Comparison of ENCODE assay signal across 20 cellular contexts in genomic region chr3:113136529-113136928, GRCh38.
"Had no signal": no experiment of that assay in that cellular context is flagged by ENCODE, and none has a peak within 500 bp of the region (broad histone marks: within the 10 kb centered on the region; RNA-seq: fewer than 3 reads in every experiment).

No MANE protein-coding gene starts in this region.

- H3K4me1 Mint-ChIP-seq: activated T-helper 17 cell treated with anti-CD3 and anti-CD28 coated beads, Interleukin-2, amount 50 U/mL, for 72 hours had no signal

- H3K27ac Mint-ChIP-seq: activated CD4-positive, alpha-beta memory T cell treated with anti-CD3 and anti-CD28 coated beads, Interleukin-2, amount 10 ng/mL, durations not matched to agents 7 days and 5 days; activated CD4-positive, alpha-beta T cell treated with anti-CD3 and anti-CD28 coated beads for 36 hours; activated naive CD4-positive, alpha-beta T cell treated with anti-CD3 and anti-CD28 coated beads for 36 hours; activated naive CD8-positive, alpha-beta T cell; activated T-helper 17 cell treated with anti-CD3 and anti-CD28 coated beads, Interleukin-2, amount 50 U/mL, for 72 hours had no signal

- H3K9me3 Mint-ChIP-seq: activated CD4-positive, alpha-beta memory T cell treated with anti-CD3 and anti-CD28 coated beads, Interleukin-2, amount 10 ng/mL, durations not matched to agents 7 days and 5 days; activated T-helper 17 cell treated with anti-CD3 and anti-CD28 coated beads, Interleukin-2, amount 50 U/mL, for 72 hours had no signal

- ATAC-seq: activated CD4-positive, alpha-beta T cell treated with anti-CD3 and anti-CD28 coated beads for 36 hours; activated T-helper 17 cell treated with anti-CD3 and anti-CD28 coated beads, Interleukin-2, amount 50 U/mL, for 72 hours had no signal

- H3K9me2 ChIP-seq: SK-N-SH had no signal

- H3K4me2 ChIP-seq: SK-N-SH had no signal

- H3K4me3 Mint-ChIP-seq: activated CD4-positive, alpha-beta memory T cell treated with anti-CD3 and anti-CD28 coated beads, Interleukin-2, amount 10 ng/mL, durations not matched to agents 7 days and 5 days; activated CD4-positive, alpha-beta T cell treated with anti-CD3 and anti-CD28 coated beads for 36 hours; activated naive CD4-positive, alpha-beta T cell treated with anti-CD3 and anti-CD28 coated beads for 36 hours; activated naive CD8-positive, alpha-beta T cell; activated T-helper 17 cell treated with anti-CD3 and anti-CD28 coated beads, Interleukin-2, amount 50 U/mL, for 72 hours; brain had no signal

- H3K9me3 ChIP-seq: Peyer's patch, SJCRH30 had no signal

- H3K27me3 Mint-ChIP-seq: activated CD4-positive, alpha-beta T cell treated with anti-CD3 and anti-CD28 coated beads for 36 hours; activated T-helper 17 cell treated with anti-CD3 and anti-CD28 coated beads, Interleukin-2, amount 50 U/mL, for 72 hours had no signal

- H3K4me3 ChIP-seq: Peyer's patch, SJCRH30 had no signal

- H3K27ac ChIP-seq: RWPE1, SJCRH30, WERI-Rb-1 had no signal

- DNase-seq: activated CD4-positive, alpha-beta memory T cell treated with anti-CD3 and anti-CD28 coated beads, Interleukin-2, amount 10 ng/mL, durations not matched to agents 7 days and 5 days; activated CD4-positive, alpha-beta T cell treated with anti-CD3 and anti-CD28 coated beads for 36 hours; activated CD4-positive, alpha-beta T cell treated with anti-CD3 and anti-CD28 coated beads, Interleukin-2, amount 50 U/mL, for 1 hour; activated gamma-delta T cell; activated naive CD4-positive, alpha-beta T cell treated with anti-CD3 and anti-CD28 coated beads for 36 hours; activated T-cell treated with anti-CD3 and anti-CD28 coated beads for 4 hours; activated T-cell treated with anti-CD3 and anti-CD28 coated beads, Interleukin-2, amount 50 U/mL, for 48 hours; amygdala; NCI-H187 treated with DMSO at 0.1 percent for 48 hours; NCI-H2081 treated with DMSO at 0.1 percent for 48 hours; Peyer's patch; Right ventricle myocardium superior; SK-N-SH; T-helper 1 cell; WERI-Rb-1 had no signal

- H3K36me3 ChIP-seq: Peyer's patch, SJCRH30, WERI-Rb-1 had no signal

- H3K36me3 Mint-ChIP-seq: activated naive CD8-positive, alpha-beta T cell had no signal

- H3K27me3 ChIP-seq: Peyer's patch, SJCRH30 had no signal
